Comparison of ENCODE assay signal across 19 cellular contexts in genomic region chr12:20011200-20011599, GRCh38.
A peak's percentile ranks its signal among the peaks of the same experiment; 100 is the strongest.
DNase-seq lines count a peak whose midpoint lies in the region; FAIRE-seq and TF ChIP-seq lines count a peak whose summit lies in the region.
"Had no signal": no experiment of that assay in that cellular context is flagged by ENCODE, and none has a peak within 500 bp of the region (broad histone marks: within the 10 kb centered on the region; RNA-seq: fewer than 3 reads in every experiment).

No MANE protein-coding gene starts in this region.

- H3K4me3 ChIP-seq in retinal pigment epithelial cell (ENCODE audit: low read length), result no peak overlapping the region
- H3K4me3 ChIP-seq: esophagus squamous epithelium, GM12878, lower lobe of right lung, tibial nerve had no signal

- DNase-seq in NCI-H510A treated with DMSO at 0.1 percent for 48 hours (lab: John Stamatoyannopoulos, UW) (peak; percentile 13), NCI-H510A (lab: John Stamatoyannopoulos, UW) (no peak), amniotic epithelial cell (ENCODE audit: low read depth) (peak; percentile 43), retinal pigment epithelial cell (ENCODE audit: low read depth) (peak; percentile 78), CD1c-positive myeloid dendritic cell (ENCODE audit: extremely low spot score) (no peak), NCI-H1436 treated with DMSO at 0.1 percent for 48 hours (lab: John Stamatoyannopoulos, UW) (no peak), urothelium cell line (ENCODE audit: low spot score) (no peak)
- DNase-seq: 8988T; activated effector memory CD4-positive, alpha-beta T cell treated with Interleukin-2 at 50 U/mL for 16 hours; amygdala; esophagus squamous epithelium; HCEC 1CT; Kasumi-1; lower lobe of right lung; NCI-H1930; nephron progenitor cell had no signal

- no peak for TF ChIP-seq CTCF in retinal pigment epithelial cell (conservative IDR thresholded peaks at IDR 0.05; ENCODE audit: low read depth, low read length)

- FAIRE-seq in islet of Langerhans (lab: Jason Lieb, UNC) (peak; percentile 91), urothelium cell line (lab: Jason Lieb, UNC) (no peak)
- FAIRE-seq: GM12878 had no signal

Comparison
In these comparisons a context has a peak if more than half of its experiments do, and no peak if none do; other contexts are left out.
1. DNase-seq: peak in NCI-H510A treated with DMSO at 0.1 percent for 48 hours (single experiment), amniotic epithelial cell (single experiment) and retinal pigment epithelial cell (single experiment); none in NCI-H510A (single experiment), CD1c-positive myeloid dendritic cell (single experiment), NCI-H1436 treated with DMSO at 0.1 percent for 48 hours (single experiment) and urothelium cell line (single experiment).